9 cellular contexts compared by ENCODE assay signal in the genomic region with DNA sequence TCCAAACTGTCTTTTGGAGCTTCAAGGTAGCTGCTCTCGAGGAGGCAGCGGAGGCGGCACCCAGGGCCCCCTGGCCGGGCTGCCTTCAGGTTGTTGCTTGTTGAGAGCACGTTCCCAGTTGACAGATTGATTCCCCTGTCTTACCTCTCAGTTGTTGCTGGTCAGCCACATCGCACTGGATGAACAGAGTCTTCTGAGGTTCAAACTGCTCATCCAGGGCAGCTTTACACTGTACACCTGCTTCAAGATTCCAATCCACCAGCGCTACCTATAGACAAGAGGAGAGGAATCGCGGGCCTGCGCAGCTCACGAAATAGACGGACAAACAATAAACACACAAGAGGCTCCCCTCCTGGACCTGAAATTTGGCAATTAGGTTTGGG. TPM values are rescaled to one million over a fixed set of nuclear protein-coding genes. Genes with fewer than 3 reads are reported as not detected.
DNase-seq lines count a peak whose midpoint lies in the region; ATAC-seq and TF ChIP-seq lines count a peak whose summit lies in the region.
"Had no signal": no experiment of that assay in that cellular context is flagged by ENCODE, and none has a peak within 500 bp of the region (broad histone marks: within the 10 kb centered on the region; RNA-seq: fewer than 3 reads in every experiment).

No MANE protein-coding gene starts in this region.

- WGBS in thyroid gland, 2 donors = 4 to 6% methylated on average over 9 to 12 of the region's 12 CpGs

- intact Hi-C loops in left lung (cut with DNase I) (no loop called here), thyroid gland (cut with DNase I) (no loop called here)

- no peaks in the 10 kb centered on the region for H3K36me3 ChIP-seq in brain microvascular endothelial cell (replicated peaks)
- H3K36me3 ChIP-seq in left lung = no peaks in the 10 kb centered on the region
- H3K36me3 ChIP-seq in thyroid gland = no peaks in the 10 kb centered on the region

- H3K4me3 ChIP-seq in brain microvascular endothelial cell (ENCODE audit: low read depth, low read length) = peak overlapping the region; percentile 64
- peak overlapping the region; percentile 45 to 60 for H3K4me3 ChIP-seq in left lung
- H3K4me3 ChIP-seq in thyroid gland (replicated peaks in 1 of 3) = peak overlapping the region in 2 of 3 donors; percentile 21 to 40

- DNase-seq in NCI-H510A treated with DMSO at 0.1 percent for 48 hours (lab: John Stamatoyannopoulos, UW) (peak; percentile 8), NCI-H510A (lab: John Stamatoyannopoulos, UW) (no peak), NCI-H748 (lab: John Stamatoyannopoulos, UW; ENCODE audit: unreplicated experiment) (peak; percentile 67), brain microvascular endothelial cell (no peak), left lung (peak in 1 of 2 donors; percentile 81), thyroid gland (peak; percentile 6 to 8), OCI-M2 (lab: John Stamatoyannopoulos, UW; ENCODE audit: unreplicated experiment) (no peak)
- DNase-seq: DND-41 had no signal

- peaks cover 10 to 21% of the 10 kb centered on the region in 2 donors for H3K4me1 ChIP-seq in left lung
- peaks cover 0 to 5% of the 10 kb centered on the region in 2 donors for H3K4me1 ChIP-seq in thyroid gland

- TF ChIP-seq POLR2A in thyroid gland (IDR thresholded peaks at IDR 0.05) = no peak

- ATAC-seq in HG02759 (IDR thresholded peaks at IDR 0.05; ENCODE audit: unreplicated experiment) (peak; percentile 16), left lung (peak; percentile 74)

- H3K27me3 ChIP-seq in brain microvascular endothelial cell (replicated peaks) (no peaks in the 10 kb centered on the region), left lung (peaks cover 16 to 39% of the 10 kb centered on the region in 2 donors), thyroid gland (no peaks in the 10 kb centered on the region)

- in situ Hi-C loops in brain microvascular endothelial cell (cut with HindIII; ENCODE audit: low pct_ligation_motif_present, low sequenced_read_pairs) = no loop called here

- H3K27ac ChIP-seq in brain microvascular endothelial cell = no peak overlapping the region
- H3K27ac ChIP-seq in left lung = peak overlapping the region; percentile 13 to 79
- peak overlapping the region in 1 of 3 donors; percentile 16 for H3K27ac ChIP-seq in thyroid gland

- H3K9me3 ChIP-seq in left lung (no peaks in the 10 kb centered on the region), thyroid gland (no peaks in the 10 kb centered on the region)

- TF ChIP-seq CTCF in brain microvascular endothelial cell (IDR thresholded peaks at IDR 0.05; ENCODE audit: low read depth, low read length, missing control alignments) (no peak), left lung (IDR thresholded peaks at IDR 0.05) (no peak), thyroid gland (IDR thresholded peaks at IDR 0.05) (no peak)

RNA-seq across cellular contexts. Expression of gene HPGD, which starts 0.5 kb away (rescaled TPM):
- total RNA-seq in left lung = 10 to 100 TPM; 45.4 to 62.6 TPM
- total RNA-seq in thyroid gland = 1 to 10 TPM; 1.9 to 4.1 (median 2.7) TPM

Comparison
In these comparisons a context has a peak if more than half of its experiments do, and no peak if none do; other contexts are left out.
1. DNase-seq: peak in NCI-H510A treated with DMSO at 0.1 percent for 48 hours (single experiment), NCI-H748 (single experiment) and thyroid gland (2 of 2); none in NCI-H510A (single experiment), brain microvascular endothelial cell (single experiment) and OCI-M2 (single experiment).
2. RNA of gene HPGD, which starts 0.5 kb away (total RNA-seq): 45.4 to 62.6 TPM in left lung; 1.9 to 4.1 TPM in thyroid gland; every median in the first group is over 4 times any median in the second.
3. Peak in every context shown above with its lines, with median percentiles within 50 percentile points of each other: H3K4me3 ChIP-seq.